In genomic region chr1:109969907-109970306, GRCh38 we compare ENCODE assay signal across 24 cellular contexts.
"Had no signal": no experiment of that assay in that cellular context is flagged by ENCODE, and none has a peak within 500 bp of the region (broad histone marks: within the 10 kb centered on the region; RNA-seq: fewer than 3 reads in every experiment).

No MANE protein-coding gene starts in this region.

- H3K4me3 ChIP-seq: esophagus muscularis mucosa, left ventricle myocardium inferior, sigmoid colon, smooth muscle cell, testis had no signal

- H3K4me1 ChIP-seq: esophagus muscularis mucosa, left ventricle myocardium inferior, sigmoid colon, testis had no signal

- H3K9me3 ChIP-seq: esophagus muscularis mucosa, left ventricle myocardium inferior, testis had no signal

- H3K27me3 ChIP-seq: esophagus muscularis mucosa, sigmoid colon, testis had no signal

- H3K4me3 Mint-ChIP-seq: activated CD8-positive, alpha-beta memory T cell treated with anti-CD3 and anti-CD28 coated beads, Interleukin-2, amount 10 ng/mL, durations not matched to agents 7 days and 5 days; activated CD8-positive, alpha-beta T cell treated with anti-CD3 and anti-CD28 coated beads for 36 hours; activated T-helper 1 cell treated with anti-CD3 and anti-CD28 coated beads, Interleukin-12 subunit alpha, Interleukin-12 subunit beta, Interleukin-2, Interleukin-4 antibody, amounts not matched to agents 30 ng/mL and 10 ng/mL and 1 ng/mL, durations not matched to agents 14 hours and 24 hours and 36 hours; central memory CD8-positive, alpha-beta T cell; natural killer cell; stimulated activated memory B cell treated with anti-CD40 and anti-IgM and Interleukin-4, amounts not matched to agents 10 μg/mL and 1 μg/mL and 100 μg/mL, for 72 hours; type B pancreatic cell had no signal

- H3K36me3 ChIP-seq: esophagus muscularis mucosa, left ventricle myocardium inferior, sigmoid colon had no signal

- H3K27ac Mint-ChIP-seq: activated CD8-positive, alpha-beta memory T cell treated with anti-CD3 and anti-CD28 coated beads, Interleukin-2, amount 10 ng/mL, durations not matched to agents 7 days and 5 days; activated CD8-positive, alpha-beta T cell treated with anti-CD3 and anti-CD28 coated beads for 36 hours; activated naive CD4-positive, alpha-beta T cell treated with anti-CD3 and anti-CD28 coated beads, Interleukin-2, amount 50 U/mL, for 72 hours; activated T-helper 1 cell treated with anti-CD3 and anti-CD28 coated beads, Interleukin-12 subunit alpha, Interleukin-12 subunit beta, Interleukin-2, Interleukin-4 antibody, amounts not matched to agents 30 ng/mL and 10 ng/mL and 1 ng/mL, durations not matched to agents 14 hours and 24 hours and 36 hours; natural killer cell; progenitor cell of endocrine pancreas; stimulated activated memory B cell treated with anti-CD40 and anti-IgM and Interleukin-4, amounts not matched to agents 10 μg/mL and 1 μg/mL and 100 μg/mL, for 72 hours; type B pancreatic cell had no signal

- H3K27me3 Mint-ChIP-seq: central memory CD8-positive, alpha-beta T cell; progenitor cell of endocrine pancreas; stimulated activated memory B cell treated with anti-CD40 and anti-IgM and Interleukin-4, amounts not matched to agents 10 μg/mL and 1 μg/mL and 100 μg/mL, for 72 hours; type B pancreatic cell had no signal

- H3K36me3 Mint-ChIP-seq: activated CD8-positive, alpha-beta memory T cell treated with anti-CD3 and anti-CD28 coated beads, Interleukin-2, amount 10 ng/mL, durations not matched to agents 7 days and 5 days; activated naive CD4-positive, alpha-beta T cell treated with anti-CD3 and anti-CD28 coated beads, Interleukin-2, amount 50 U/mL, for 72 hours; natural killer cell; stimulated activated memory B cell treated with anti-CD40 and anti-IgM and Interleukin-4, amounts not matched to agents 10 μg/mL and 1 μg/mL and 100 μg/mL, for 72 hours; type B pancreatic cell had no signal

- DNase-seq: activated CD4-positive, alpha-beta T cell treated with anti-CD3 and anti-CD28 coated beads for 4 hours; activated CD4-positive, CD25-positive, alpha-beta regulatory T cell; activated CD8-positive, alpha-beta memory T cell treated with anti-CD3 and anti-CD28 coated beads, Interleukin-2, amount 10 ng/mL, durations not matched to agents 7 days and 5 days; activated CD8-positive, alpha-beta T cell treated with anti-CD3 and anti-CD28 coated beads for 36 hours; activated gamma-delta T cell; activated T-cell treated with anti-CD3 and anti-CD28 coated beads for 4 hours; effector memory CD4-positive, alpha-beta T cell; hypothalamus; left ventricle myocardium inferior; midbrain; natural killer cell; retina; sigmoid colon; stimulated activated CD4-positive, alpha-beta T cell treated with anti-CD3 and anti-CD28 coated beads, Interleukin-15, amount 100 ng/mL, for 24 hours; T1000; testis had no signal

- H3K9me3 Mint-ChIP-seq: activated naive CD4-positive, alpha-beta T cell treated with anti-CD3 and anti-CD28 coated beads, Interleukin-2, amount 50 U/mL, for 72 hours; central memory CD8-positive, alpha-beta T cell; natural killer cell; type B pancreatic cell had no signal

- H3K27ac ChIP-seq: esophagus muscularis mucosa, left ventricle myocardium inferior, sigmoid colon, testis had no signal

- H3K4me1 Mint-ChIP-seq: activated CD8-positive, alpha-beta memory T cell treated with anti-CD3 and anti-CD28 coated beads, Interleukin-2, amount 10 ng/mL, durations not matched to agents 7 days and 5 days; central memory CD8-positive, alpha-beta T cell; natural killer cell; stimulated activated memory B cell treated with anti-CD40 and anti-IgM and Interleukin-4, amounts not matched to agents 10 μg/mL and 1 μg/mL and 100 μg/mL, for 72 hours had no signal
